1 cellular context compared by ENCODE assay signal in the genomic region with DNA sequence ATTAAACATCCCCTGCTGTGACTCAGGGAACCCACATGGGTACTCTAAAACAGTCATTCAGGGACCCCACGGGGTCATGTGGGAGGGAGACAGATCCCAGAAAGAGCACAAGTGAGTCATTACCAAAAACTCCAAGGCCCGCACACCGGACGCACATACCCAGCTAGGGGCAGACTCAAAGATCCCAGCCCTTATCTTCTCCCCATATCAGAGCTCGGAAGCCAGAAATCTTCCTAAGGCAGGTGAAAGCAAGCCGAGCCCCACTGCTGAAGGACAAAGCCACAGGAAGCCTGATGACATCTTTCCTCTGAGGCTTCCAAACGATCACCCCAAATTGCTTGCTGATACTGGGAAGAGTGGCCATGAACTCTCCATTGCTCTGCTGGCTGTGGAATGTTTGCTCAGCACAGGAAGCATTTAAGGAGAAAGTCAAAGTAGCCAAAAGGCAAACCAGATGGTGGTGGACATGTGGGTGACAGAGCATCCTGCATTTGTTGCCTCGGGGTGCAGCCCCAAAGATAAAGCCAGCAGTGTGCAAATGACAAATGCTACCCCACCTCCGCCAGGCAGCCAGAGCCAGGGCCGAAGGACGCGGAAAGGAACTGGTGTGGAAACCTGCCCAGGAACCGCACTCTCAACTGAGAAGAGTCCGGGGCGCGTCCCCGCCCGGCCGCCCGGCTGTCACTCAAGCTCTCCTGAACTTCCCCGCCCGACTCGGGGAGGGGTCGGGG.
TF ChIP-seq lines count a peak whose summit lies in the region.

No MANE protein-coding gene starts in this region.

TF ChIP-seq in HepG2, 621 proteins besides CTCF, POLR2A, EP300 and RAD21 (continued from another document and continues in another):
- TF ChIP-seq, protein P1, sequence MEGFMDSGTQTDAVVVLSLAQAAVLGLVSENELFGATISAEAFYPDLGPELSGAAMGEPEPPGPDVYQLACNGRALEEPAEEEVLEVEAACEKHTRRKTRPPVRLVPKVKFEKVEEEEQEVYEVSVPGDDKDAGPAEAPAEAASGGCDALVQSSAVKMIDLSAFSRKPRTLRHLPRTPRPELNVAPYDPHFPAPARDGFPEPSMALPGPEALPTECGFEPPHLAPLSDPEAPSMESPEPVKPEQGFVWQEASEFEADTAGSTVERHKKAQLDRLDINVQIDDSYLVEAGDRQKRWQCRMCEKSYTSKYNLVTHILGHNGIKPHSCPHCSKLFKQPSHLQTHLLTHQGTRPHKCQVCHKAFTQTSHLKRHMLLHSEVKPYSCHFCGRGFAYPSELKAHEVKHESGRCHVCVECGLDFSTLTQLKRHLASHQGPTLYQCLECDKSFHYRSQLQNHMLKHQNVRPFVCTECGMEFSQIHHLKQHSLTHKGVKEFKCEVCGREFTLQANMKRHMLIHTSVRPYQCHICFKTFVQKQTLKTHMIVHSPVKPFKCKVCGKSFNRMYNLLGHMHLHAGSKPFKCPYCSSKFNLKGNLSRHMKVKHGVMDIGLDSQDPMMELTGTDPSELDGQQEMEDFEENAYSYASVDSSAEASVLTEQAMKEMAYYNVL (CRISPR knock-in tag; IDR thresholded peaks at IDR 0.05; ENCODE audit: borderline replicate concordance), result no peak
- TF ChIP-seq ZNF605 (CRISPR knock-in tag; IDR thresholded peaks at IDR 0.05) (peak; percentile 16), CREB1 (IDR thresholded peaks at IDR 0.05) (no peak), CREB1 (CRISPR knock-in tag; IDR thresholded peaks at IDR 0.05) (0 out of 2 replicates have a peak, but pooled peaks have one; percentile 56), KLF12 (CRISPR knock-in tag; IDR thresholded peaks at IDR 0.05; ENCODE audit: borderline replicate concordance) (no peak), AKAP8 (CRISPR knock-in tag; IDR thresholded peaks at IDR 0.05) (peak; percentile 77; the same call in 1 of the 2 replicates), TSC22D2 (CRISPR knock-in tag; IDR thresholded peaks at IDR 0.05; ENCODE audit: borderline replicate concordance) (0 out of 2 replicates have a peak, but pooled peaks have one; percentile 7), SAFB2 (CRISPR knock-in tag; IDR thresholded peaks at IDR 0.05; ENCODE audit: borderline replicate concordance, low read depth) (0 out of 2 replicates have a peak, but pooled peaks have one; percentile 31), ZNF350 (CRISPR knock-in tag; IDR thresholded peaks at IDR 0.05; ENCODE audit: borderline replicate concordance, low read depth) (peak; percentile 25; the same call in 1 of the 2 replicates), NFYC (CRISPR knock-in tag; IDR thresholded peaks at IDR 0.05) (no peak; the same call in 1 of the 2 replicates), TCF7L2 (IDR thresholded peaks at IDR 0.05; ENCODE audit: low read depth, low read length) (no peak), ZNF430 (CRISPR knock-in tag; IDR thresholded peaks at IDR 0.05) (no peak), HNF4G (IDR thresholded peaks at IDR 0.05; ENCODE audit: borderline replicate concordance, low read depth, low read length) (no peak), HNF4G (CRISPR knock-in tag; IDR thresholded peaks at IDR 0.05; ENCODE audit: borderline replicate concordance, low read depth) (peak; percentile 58; the same call in 1 of the 2 replicates), CENPT (CRISPR knock-in tag; IDR thresholded peaks at IDR 0.05; ENCODE audit: low read depth) (0 out of 2 replicates have a peak, but pooled peaks have one; percentile 36), ZSCAN12 (CRISPR knock-in tag; IDR thresholded peaks at IDR 0.05) (no peak), ZSCAN25 (CRISPR knock-in tag; IDR thresholded peaks at IDR 0.05) (peak; percentile 68; the same call in 1 of the 2 replicates), ZNF264 (CRISPR knock-in tag; IDR thresholded peaks at IDR 0.05) (0 out of 2 replicates have a peak, but pooled peaks have one; percentile 73), AGO2 (optimal IDR thresholded peaks at IDR 0.05; ENCODE audit: low read depth, low read length) (peak; percentile 86), TOPORS (CRISPR knock-in tag; IDR thresholded peaks at IDR 0.05) (peak; percentile 4; the same call in 1 of the 2 replicates), NFKBIZ (CRISPR knock-in tag; IDR thresholded peaks at IDR 0.05) (0 out of 2 replicates have a peak, but pooled peaks have one; percentile 23), NKX3-1 (CRISPR knock-in tag; IDR thresholded peaks at IDR 0.05) (0 out of 2 replicates have a peak, but pooled peaks have one; percentile 50), ZNF530 (CRISPR knock-in tag; IDR thresholded peaks at IDR 0.05; ENCODE audit: low read depth) (no peak), ZNF292 (CRISPR knock-in tag; IDR thresholded peaks at IDR 0.05; ENCODE audit: borderline replicate concordance, low read depth) (peak; percentile 58; the same call in 1 of the 2 replicates), HOXA7 (CRISPR knock-in tag; IDR thresholded peaks at IDR 0.05) (no peak), HNF4A (CRISPR knock-in tag; IDR thresholded peaks at IDR 0.05) (peak; percentile 16; the same call in 1 of the 2 replicates), SNAI1 (CRISPR knock-in tag; IDR thresholded peaks at IDR 0.05; ENCODE audit: borderline replicate concordance) (0 out of 2 replicates have a peak, but pooled peaks have one; percentile 14), MYC (CRISPR knock-in tag; IDR thresholded peaks at IDR 0.05; ENCODE audit: borderline replicate concordance) (peak; percentile 42; the same call in 1 of the 2 replicates), SALL1 (CRISPR knock-in tag; IDR thresholded peaks at IDR 0.05) (peak; percentile 26; the same call in 1 of the 2 replicates)
- TF ChIP-seq, protein P2, sequence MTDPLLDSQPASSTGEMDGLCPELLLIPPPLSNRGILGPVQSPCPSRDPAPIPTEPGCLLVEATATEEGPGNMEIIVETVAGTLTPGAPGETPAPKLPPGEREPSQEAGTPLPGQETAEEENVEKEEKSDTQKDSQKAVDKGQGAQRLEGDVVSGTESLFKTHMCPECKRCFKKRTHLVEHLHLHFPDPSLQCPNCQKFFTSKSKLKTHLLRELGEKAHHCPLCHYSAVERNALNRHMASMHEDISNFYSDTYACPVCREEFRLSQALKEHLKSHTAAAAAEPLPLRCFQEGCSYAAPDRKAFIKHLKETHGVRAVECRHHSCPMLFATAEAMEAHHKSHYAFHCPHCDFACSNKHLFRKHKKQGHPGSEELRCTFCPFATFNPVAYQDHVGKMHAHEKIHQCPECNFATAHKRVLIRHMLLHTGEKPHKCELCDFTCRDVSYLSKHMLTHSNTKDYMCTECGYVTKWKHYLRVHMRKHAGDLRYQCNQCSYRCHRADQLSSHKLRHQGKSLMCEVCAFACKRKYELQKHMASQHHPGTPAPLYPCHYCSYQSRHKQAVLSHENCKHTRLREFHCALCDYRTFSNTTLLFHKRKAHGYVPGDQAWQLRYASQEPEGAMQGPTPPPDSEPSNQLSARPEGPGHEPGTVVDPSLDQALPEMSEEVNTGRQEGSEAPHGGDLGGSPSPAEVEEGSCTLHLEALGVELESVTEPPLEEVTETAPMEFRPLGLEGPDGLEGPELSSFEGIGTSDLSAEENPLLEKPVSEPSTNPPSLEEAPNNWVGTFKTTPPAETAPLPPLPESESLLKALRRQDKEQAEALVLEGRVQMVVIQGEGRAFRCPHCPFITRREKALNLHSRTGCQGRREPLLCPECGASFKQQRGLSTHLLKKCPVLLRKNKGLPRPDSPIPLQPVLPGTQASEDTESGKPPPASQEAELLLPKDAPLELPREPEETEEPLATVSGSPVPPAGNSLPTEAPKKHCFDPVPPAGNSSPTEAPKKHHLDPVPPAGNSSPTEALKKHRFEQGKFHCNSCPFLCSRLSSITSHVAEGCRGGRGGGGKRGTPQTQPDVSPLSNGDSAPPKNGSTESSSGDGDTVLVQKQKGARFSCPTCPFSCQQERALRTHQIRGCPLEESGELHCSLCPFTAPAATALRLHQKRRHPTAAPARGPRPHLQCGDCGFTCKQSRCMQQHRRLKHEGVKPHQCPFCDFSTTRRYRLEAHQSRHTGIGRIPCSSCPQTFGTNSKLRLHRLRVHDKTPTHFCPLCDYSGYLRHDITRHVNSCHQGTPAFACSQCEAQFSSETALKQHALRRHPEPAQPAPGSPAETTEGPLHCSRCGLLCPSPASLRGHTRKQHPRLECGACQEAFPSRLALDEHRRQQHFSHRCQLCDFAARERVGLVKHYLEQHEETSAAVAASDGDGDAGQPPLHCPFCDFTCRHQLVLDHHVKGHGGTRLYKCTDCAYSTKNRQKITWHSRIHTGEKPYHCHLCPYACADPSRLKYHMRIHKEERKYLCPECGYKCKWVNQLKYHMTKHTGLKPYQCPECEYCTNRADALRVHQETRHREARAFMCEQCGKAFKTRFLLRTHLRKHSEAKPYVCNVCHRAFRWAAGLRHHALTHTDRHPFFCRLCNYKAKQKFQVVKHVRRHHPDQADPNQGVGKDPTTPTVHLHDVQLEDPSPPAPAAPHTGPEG (CRISPR knock-in tag; IDR thresholded peaks at IDR 0.05), result peak; percentile 83
- TF ChIP-seq, protein P3, sequence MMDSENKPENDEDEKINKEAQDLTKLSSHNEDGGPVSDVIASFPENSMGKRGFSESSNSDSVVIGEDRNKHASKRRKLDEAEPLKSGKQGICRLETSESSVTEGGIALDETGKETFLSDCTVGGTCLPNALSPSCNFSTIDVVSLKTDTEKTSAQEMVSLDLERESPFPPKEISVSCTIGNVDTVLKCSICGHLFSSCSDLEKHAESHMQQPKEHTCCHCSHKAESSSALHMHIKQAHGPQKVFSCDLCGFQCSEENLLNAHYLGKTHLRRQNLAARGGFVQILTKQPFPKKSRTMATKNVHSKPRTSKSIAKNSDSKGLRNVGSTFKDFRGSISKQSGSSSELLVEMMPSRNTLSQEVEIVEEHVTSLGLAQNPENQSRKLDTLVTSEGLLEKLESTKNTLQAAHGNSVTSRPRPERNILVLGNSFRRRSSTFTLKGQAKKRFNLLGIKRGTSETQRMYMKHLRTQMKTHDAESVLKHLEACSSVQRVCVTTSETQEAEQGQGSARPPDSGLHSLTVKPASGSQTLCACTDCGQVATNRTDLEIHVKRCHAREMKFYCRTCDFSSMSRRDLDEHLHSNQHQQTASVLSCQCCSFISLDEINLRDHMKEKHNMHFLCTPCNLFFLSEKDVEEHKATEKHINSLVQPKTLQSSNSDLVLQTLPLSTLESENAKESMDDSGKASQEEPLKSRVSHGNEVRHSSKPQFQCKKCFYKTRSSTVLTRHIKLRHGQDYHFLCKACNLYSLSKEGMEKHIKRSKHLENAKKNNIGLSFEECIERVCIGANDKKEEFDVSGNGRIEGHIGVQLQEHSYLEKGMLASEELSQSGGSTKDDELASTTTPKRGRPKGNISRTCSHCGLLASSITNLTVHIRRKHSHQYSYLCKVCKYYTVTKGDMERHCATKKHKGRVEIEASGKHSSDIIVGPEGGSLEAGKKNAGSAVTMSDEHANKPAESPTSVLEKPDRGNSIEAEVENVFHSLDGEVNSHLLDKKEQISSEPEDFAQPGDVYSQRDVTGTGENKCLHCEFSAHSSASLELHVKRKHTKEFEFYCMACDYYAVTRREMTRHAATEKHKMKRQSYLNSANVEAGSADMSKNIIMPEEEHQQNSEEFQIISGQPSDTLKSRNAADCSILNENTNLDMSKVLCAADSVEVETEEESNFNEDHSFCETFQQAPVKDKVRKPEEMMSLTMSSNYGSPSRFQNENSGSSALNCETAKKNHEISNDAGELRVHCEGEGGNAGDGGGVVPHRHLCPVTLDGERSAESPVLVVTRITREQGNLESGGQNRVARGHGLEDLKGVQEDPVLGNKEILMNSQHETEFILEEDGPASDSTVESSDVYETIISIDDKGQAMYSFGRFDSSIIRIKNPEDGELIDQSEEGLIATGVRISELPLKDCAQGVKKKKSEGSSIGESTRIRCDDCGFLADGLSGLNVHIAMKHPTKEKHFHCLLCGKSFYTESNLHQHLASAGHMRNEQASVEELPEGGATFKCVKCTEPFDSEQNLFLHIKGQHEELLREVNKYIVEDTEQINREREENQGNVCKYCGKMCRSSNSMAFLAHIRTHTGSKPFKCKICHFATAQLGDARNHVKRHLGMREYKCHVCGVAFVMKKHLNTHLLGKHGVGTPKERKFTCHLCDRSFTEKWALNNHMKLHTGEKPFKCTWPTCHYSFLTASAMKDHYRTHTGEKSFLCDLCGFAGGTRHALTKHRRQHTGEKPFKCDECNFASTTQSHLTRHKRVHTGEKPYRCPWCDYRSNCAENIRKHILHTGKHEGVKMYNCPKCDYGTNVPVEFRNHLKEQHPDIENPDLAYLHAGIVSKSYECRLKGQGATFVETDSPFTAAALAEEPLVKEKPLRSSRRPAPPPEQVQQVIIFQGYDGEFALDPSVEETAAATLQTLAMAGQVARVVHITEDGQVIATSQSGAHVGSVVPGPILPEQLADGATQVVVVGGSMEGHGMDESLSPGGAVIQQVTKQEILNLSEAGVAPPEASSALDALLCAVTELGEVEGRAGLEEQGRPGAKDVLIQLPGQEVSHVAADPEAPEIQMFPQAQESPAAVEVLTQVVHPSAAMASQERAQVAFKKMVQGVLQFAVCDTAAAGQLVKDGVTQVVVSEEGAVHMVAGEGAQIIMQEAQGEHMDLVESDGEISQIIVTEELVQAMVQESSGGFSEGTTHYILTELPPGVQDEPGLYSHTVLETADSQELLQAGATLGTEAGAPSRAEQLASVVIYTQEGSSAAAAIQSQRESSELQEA (CRISPR knock-in tag; IDR thresholded peaks at IDR 0.05; ENCODE audit: not compliant biosample characterization), result peak; percentile 80
- TF ChIP-seq, protein P4, sequence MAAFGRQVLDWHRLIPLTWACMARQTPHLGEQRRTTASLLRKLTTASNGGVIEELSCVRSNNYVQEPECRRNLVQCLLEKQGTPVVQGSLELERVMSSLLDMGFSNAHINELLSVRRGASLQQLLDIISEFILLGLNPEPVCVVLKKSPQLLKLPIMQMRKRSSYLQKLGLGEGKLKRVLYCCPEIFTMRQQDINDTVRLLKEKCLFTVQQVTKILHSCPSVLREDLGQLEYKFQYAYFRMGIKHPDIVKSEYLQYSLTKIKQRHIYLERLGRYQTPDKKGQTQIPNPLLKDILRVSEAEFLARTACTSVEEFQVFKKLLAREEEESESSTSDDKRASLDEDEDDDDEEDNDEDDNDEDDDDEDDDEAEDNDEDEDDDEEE (CRISPR knock-in tag; IDR thresholded peaks at IDR 0.05), result no peak; the same call in 1 of the 2 replicates
- TF ChIP-seq, protein P5, sequence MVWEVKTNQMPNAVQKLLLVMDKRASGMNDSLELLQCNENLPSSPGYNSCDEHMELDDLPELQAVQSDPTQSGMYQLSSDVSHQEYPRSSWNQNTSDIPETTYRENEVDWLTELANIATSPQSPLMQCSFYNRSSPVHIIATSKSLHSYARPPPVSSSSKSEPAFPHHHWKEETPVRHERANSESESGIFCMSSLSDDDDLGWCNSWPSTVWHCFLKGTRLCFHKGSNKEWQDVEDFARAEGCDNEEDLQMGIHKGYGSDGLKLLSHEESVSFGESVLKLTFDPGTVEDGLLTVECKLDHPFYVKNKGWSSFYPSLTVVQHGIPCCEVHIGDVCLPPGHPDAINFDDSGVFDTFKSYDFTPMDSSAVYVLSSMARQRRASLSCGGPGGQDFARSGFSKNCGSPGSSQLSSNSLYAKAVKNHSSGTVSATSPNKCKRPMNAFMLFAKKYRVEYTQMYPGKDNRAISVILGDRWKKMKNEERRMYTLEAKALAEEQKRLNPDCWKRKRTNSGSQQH (CRISPR knock-in tag; IDR thresholded peaks at IDR 0.05; ENCODE audit: low read depth), result 0 out of 2 replicates have a peak, but pooled peaks have one; percentile 13
- TF ChIP-seq, protein P6, sequence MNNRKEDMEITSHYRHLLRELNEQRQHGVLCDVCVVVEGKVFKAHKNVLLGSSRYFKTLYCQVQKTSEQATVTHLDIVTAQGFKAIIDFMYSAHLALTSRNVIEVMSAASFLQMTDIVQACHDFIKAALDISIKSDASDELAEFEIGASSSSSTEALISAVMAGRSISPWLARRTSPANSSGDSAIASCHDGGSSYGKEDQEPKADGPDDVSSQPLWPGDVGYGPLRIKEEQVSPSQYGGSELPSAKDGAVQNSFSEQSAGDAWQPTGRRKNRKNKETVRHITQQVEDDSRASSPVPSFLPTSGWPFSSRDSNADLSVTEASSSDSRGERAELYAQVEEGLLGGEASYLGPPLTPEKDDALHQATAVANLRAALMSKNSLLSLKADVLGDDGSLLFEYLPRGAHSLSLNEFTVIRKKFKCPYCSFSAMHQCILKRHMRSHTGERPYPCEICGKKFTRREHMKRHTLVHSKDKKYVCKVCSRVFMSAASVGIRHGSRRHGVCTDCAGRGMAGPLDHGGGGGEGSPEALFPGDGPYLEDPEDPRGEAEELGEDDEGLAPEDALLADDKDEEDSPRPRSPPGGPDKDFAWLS (CRISPR knock-in tag; IDR thresholded peaks at IDR 0.05; ENCODE audit: borderline replicate concordance), result 0 out of 2 replicates have a peak, but pooled peaks have one; percentile 71
